21 cellular contexts compared by ENCODE assay signal in genomic region chr16:4338125-4338582, GRCh38. TPM values are rescaled to one million over a fixed set of nuclear protein-coding genes. Genes with fewer than 3 reads are reported as not detected.
DNase-seq lines count a peak whose midpoint lies in the region; ATAC-seq, FAIRE-seq and TF ChIP-seq lines count a peak whose summit lies in the region.
"Had no signal": no experiment of that assay in that cellular context is flagged by ENCODE, and none has a peak within 500 bp of the region (broad histone marks: within the 10 kb centered on the region; RNA-seq: fewer than 3 reads in every experiment).

No MANE protein-coding gene starts in this region.

- H3K27me3 ChIP-seq in BJ (ENCODE audit: control insufficient read depth, insufficient read depth, low read length) = no peaks in the 10 kb centered on the region
- no peaks in the 10 kb centered on the region for H3K27me3 ChIP-seq in H7 (ENCODE audit: control insufficient read depth, insufficient read depth, low read length)
- H3K27me3 ChIP-seq in K562 (ENCODE audit: control insufficient read depth in 2 of 2, insufficient read depth in 2 of 2, low read length in 2 of 2) = no peaks in the 10 kb centered on the region
- no peaks in the 10 kb centered on the region for H3K27me3 ChIP-seq in neuronal stem cell (ENCODE audit: control insufficient read depth in 3 of 3, insufficient read depth in 3 of 3, low read depth in 1 of 3, low read length in 3 of 3)
- H3K27me3 ChIP-seq: esophagus squamous epithelium, pancreas, thyroid gland had no signal

- 83% methylated on average over 10 of the region's 12 CpGs for WGBS in K562 (ENCODE audit: insufficient coverage, low coverage, missing lambda C conversion rate)
- no CpG with 5 or more reads among the region's 12 CpGs for WGBS in neuronal stem cell (ENCODE audit: extremely low coverage in 2 of 2, insufficient read length in 2 of 2, insufficient replicate concordance in 1 of 2), 2 donors

- H4K91ac ChIP-seq in neuronal stem cell (ENCODE audit: low read depth, low read length, poor library complexity) = no peak overlapping the region

- peaks cover 19% of the 10 kb centered on the region for H3K79me1 ChIP-seq in neuronal stem cell (ENCODE audit: low read depth, low read length)

- H3K4me1 ChIP-seq in K562 (replicated peaks in 1 of 2; ENCODE audit: control insufficient read depth in 2 of 2, insufficient read depth in 2 of 2, low read length in 2 of 2) (peaks cover 0 to 57% of the 10 kb centered on the region in 2 experiments; a peak in 2 of 5 replicates), neuronal stem cell (ENCODE audit: control insufficient read depth in 2 of 2, insufficient read depth in 1 of 2, low read depth in 1 of 2, low read length in 2 of 2) (no peaks in the 10 kb centered on the region)
- H3K4me1 ChIP-seq: pancreas had no signal

- TF ChIP-seq CTCF in BJ (IDR thresholded peaks at IDR 0.05; ENCODE audit: insufficient read depth, low read depth, low read length) = peak; percentile 13; the same call in 1 of the 2 replicates
- TF ChIP-seq CTCF in K562 (IDR thresholded peaks at IDR 0.05 in 2 of 3, conservative IDR thresholded peaks at IDR 0.05 in 1 of 3; ENCODE audit: insufficient read depth in 2 of 3, low read depth in 1 of 3, low read length in 3 of 3) = 0 out of 6 replicates have a peak, but pooled peaks of 1 of the 3 experiments have one; percentile 7

- H4K8ac ChIP-seq in neuronal stem cell (ENCODE audit: low read depth, low read length) = no peak overlapping the region

- H3K36me3 ChIP-seq in BJ (ENCODE audit: control insufficient read depth, insufficient read depth, low read length) (peaks cover 41% of the 10 kb centered on the region), H7 (replicated peaks; ENCODE audit: control insufficient read depth, insufficient read depth, low read length) (peaks cover 9% of the 10 kb centered on the region), K562 (ENCODE audit: control insufficient read depth, insufficient read depth, low read length) (peaks cover 66% of the 10 kb centered on the region; the same call in 2 of the 3 replicates), neuronal stem cell (replicated peaks in 1 of 2; ENCODE audit: control insufficient read depth in 2 of 2, insufficient read depth in 2 of 2, low read length in 2 of 2) (peaks cover 22 to 81% of the 10 kb centered on the region in 2 donors)

- CTCF ChIA-PET in BJ (lab: Yijun Ruan, JAX) = interaction anchor here (1.2 to 6.8 kb wide), 3 partner anchors 7 to 84 kb away, joined by 3 to 51 read pairs (median 39); no protein-coding TSS in a partner anchor
- CTCF ChIA-PET in K562 (lab: Yijun Ruan, JAX; ENCODE audit: low intra/inter-chr PET ratio) = no interaction called here

- intact Hi-C loops in K562 (cut with micrococcal nuclease) = no loop called here

- H3K79me2 ChIP-seq in K562 (ENCODE audit: control insufficient read depth, insufficient read depth, low read length) = peaks cover 20% of the 10 kb centered on the region

- no peaks in the 10 kb centered on the region; the same call in 1 of the 2 replicates for H4K20me1 ChIP-seq in K562 (replicated peaks; ENCODE audit: control insufficient read depth, insufficient read depth, low read length)

- H3K23ac ChIP-seq in neuronal stem cell (ENCODE audit: low read depth, low read length, poor library complexity) = no peak overlapping the region

- TF ChIP-seq EP300 in K562 (IDR thresholded peaks at IDR 0.05; ENCODE audit: low read length) = no peak

- H2BK5ac ChIP-seq in neuronal stem cell (ENCODE audit: low read length) = peak overlapping the region; percentile 24

- H3K4me3 ChIP-seq in BJ (ENCODE audit: low read depth, low read length) (no peak overlapping the region), H7 (ENCODE audit: insufficient read depth, low read depth, low read length) (no peak overlapping the region), K562 (no peak overlapping the region), neuronal stem cell (ENCODE audit: low read length in 2 of 2) (no peak overlapping the region)
- H3K4me3 ChIP-seq: esophagus squamous epithelium, pancreas, thyroid gland had no signal

- H3K14ac ChIP-seq in neuronal stem cell (ENCODE audit: low read length) = no peak overlapping the region

- in situ Hi-C loops in K562 (cut with MboI) = no loop called here

- H3K27ac ChIP-seq in K562 (ENCODE audit: extremely low read depth, low read depth, low read length) (no peak overlapping the region), neuronal stem cell (replicated peaks; ENCODE audit: low read length) (no peak overlapping the region)
- H3K27ac ChIP-seq: esophagus squamous epithelium, pancreas, thyroid gland had no signal

- H2AK5ac ChIP-seq in neuronal stem cell (ENCODE audit: low read depth, low read length) = no peak overlapping the region

- FAIRE-seq in K562 (lab: Jason Lieb, UNC) = no peak
- FAIRE-seq: astrocyte, pancreas had no signal

- H3K9ac ChIP-seq in K562 (ENCODE audit: insufficient read depth in 1 of 2, low read depth in 2 of 2, low read length in 2 of 2) = peak overlapping the region in 1 of 2 experiments; percentile 43; a peak in 1 of 4 replicates
- H3K9ac ChIP-seq in neuronal stem cell (ENCODE audit: low read depth, low read length, poor library complexity) = no peak overlapping the region

- no peak for TF ChIP-seq POLR2A in K562 (conservative IDR thresholded peaks at IDR 0.05)

- H2AFZ ChIP-seq in K562 (ENCODE audit: low read depth, low read length) = no peak overlapping the region
- no peak overlapping the region for H2AFZ ChIP-seq in neuronal stem cell (ENCODE audit: low read length)

- H3K9me1 ChIP-seq in K562 (ENCODE audit: control insufficient read depth, insufficient read depth, low read length) = no peaks in the 10 kb centered on the region

- H3K18ac ChIP-seq in neuronal stem cell (ENCODE audit: low read length) = peak overlapping the region; percentile 6

- no peak for DNase-seq in BJ (ENCODE audit: low read depth)
- DNase-seq in H7 = peak; percentile 71
- no peak for DNase-seq in K562 (ENCODE audit: extremely low read depth in 1 of 4, low spot score in 3 of 4)
- DNase-seq in neuronal stem cell (ENCODE audit: low spot score) = no peak
- DNase-seq in DMS79 (lab: John Stamatoyannopoulos, UW) = no peak
- DNase-seq in NCI-H1048 (lab: John Stamatoyannopoulos, UW) = no peak
- DNase-seq in activated CD4-positive, alpha-beta T cell treated with anti-CD3 and anti-CD28 coated beads for 1 hour = no peak
- DNase-seq in SK-N-DZ (ENCODE audit: low spot score) = no peak
- DNase-seq: activated CD4-positive, CD25-positive, alpha-beta regulatory T cell treated with anti-CD3 and anti-CD28 coated beads, Interleukin-2, amount 50 U/mL, for 72 hours; activated naive CD4-positive, alpha-beta T cell treated with anti-CD3 and anti-CD28 coated beads, Interleukin-2, amount 10 ng/mL, durations not matched to agents 7 days and 5 days; activated T-cell treated with anti-CD3 and anti-CD28 coated beads, Interleukin-2, amount 50 U/mL, for 48 hours; AML-193; effector CD8-positive, alpha-beta T cell; esophagus squamous epithelium; naive thymus-derived CD8-positive, alpha-beta T cell; NCI-H2029 treated with DMSO at 0.1 percent for 48 hours; NCI-H510A treated with DMSO at 0.1 percent for 48 hours; stimulated activated naive B cell treated with anti-CD40 and anti-IgM and Interleukin-4, amounts not matched to agents 10 μg/mL and 1 μg/mL and 100 μg/mL, for 72 hours; thyroid gland had no signal

- no peak for TF ChIP-seq RAD21 in K562 (CRISPR knock-in tag; conservative IDR thresholded peaks at IDR 0.05 in 1 of 2, IDR thresholded peaks at IDR 0.05 in 1 of 2)

- no peak overlapping the region for H2BK12ac ChIP-seq in neuronal stem cell (ENCODE audit: low read length)

- no peak overlapping the region for H3K4ac ChIP-seq in neuronal stem cell (ENCODE audit: low read length)

- H3K9me3 ChIP-seq in K562 (replicated peaks; ENCODE audit: control insufficient read depth, insufficient read depth, low read depth, low read length) = no peaks in the 10 kb centered on the region
- H3K9me3 ChIP-seq in neuronal stem cell (replicated peaks in 1 of 2; ENCODE audit: control insufficient read depth in 2 of 2, insufficient read depth in 1 of 2, low read depth in 1 of 2, low read length in 2 of 2) = no peaks in the 10 kb centered on the region
- H3K9me3 ChIP-seq: esophagus squamous epithelium, pancreas, thyroid gland had no signal

- POLR2A ChIA-PET in BJ (lab: Charles Lee) (no interaction called here), K562 (lab: Yijun Ruan, JAX) (interaction anchor here (0.5 to 0.6 kb wide), 3 partner anchors 32 to 1307 kb away, joined by 3 read pairs; no protein-coding TSS in a partner anchor)

- no TSS peak for BruUV-seq in K562 (replicated peaks; lab: Mats Ljungman, UMichigan)

- ATAC-seq in K562 = peak; percentile 70
- ATAC-seq: naive thymus-derived CD8-positive, alpha-beta T cell; stimulated activated naive B cell treated with anti-CD40 and anti-IgM and Interleukin-4, amounts not matched to agents 10 μg/mL and 1 μg/mL and 100 μg/mL, for 72 hours had no signal

- H2BK120ac ChIP-seq in neuronal stem cell (ENCODE audit: low read depth, low read length) = no peak overlapping the region

- H3K4me2 ChIP-seq in K562 (ENCODE audit: insufficient read depth, low read length) = no peak overlapping the region
- H3K4me2 ChIP-seq in neuronal stem cell (ENCODE audit: insufficient read depth, low read length, poor library complexity, severe bottlenecking) = no peak overlapping the region

- H2BK15ac ChIP-seq in neuronal stem cell (ENCODE audit: low read length) = no peak overlapping the region

RNA-seq across cellular contexts. Expression of gene PAM16, which starts 13.0 kb away (rescaled TPM):
- polyA plus RNA-seq in BJ (2011; rRNA removed) (33.1 and 44.2 TPM in 2 replicates), K562 (2011; rRNA removed) (79.3 and 88.9 TPM in 2 replicates), K562 (2014; fragmentation: Illumina TruSeq; extraction: Trizol) (49.0 and 66.3 TPM in 2 replicates), K562 (2014; fragmentation: Nextera tagmentation; extraction: Ambion mirVana) (10 to 100 TPM; 41.5 to 81.1 TPM), K562 (2014; rRNA removed) (243 and 273 TPM in 2 replicates)
- 2.5 and 7.2 TPM in 2 replicates for polyA minus RNA-seq in BJ (2011; rRNA and poly(A)+ RNA removed)
- 92.3 and 115 TPM in 2 replicates for total RNA-seq in H7 (2014; rRNA removed; shearing (Covaris generic))
- total RNA-seq in K562 (2011; cell fraction: chromatin; rRNA removed; ENCODE audit: low replicate concordance) = 70.0 and 135 TPM in 2 replicates
- total RNA-seq in K562 (2011; cell fraction: nucleolus; rRNA removed) = 74.5 and 92.1 TPM in 2 replicates
- total RNA-seq in K562 (2011; cell fraction: nucleoplasm; rRNA removed) = 76.8 and 107 TPM in 2 replicates
- total RNA-seq in K562 (2014; rRNA removed) (173 and 213 TPM in 2 replicates), K562 (2014; rRNA removed; fragmentation: Illumina TruSeq; extraction: Trizol) (32.6 and 38.7 TPM in 2 replicates), K562 (2015; rRNA removed; fragmentation: Illumina TruSeq; extraction: Trizol) (48.4 and 56.1 TPM in 2 replicates), K562 (2021) (123 and 150 TPM in 2 replicates)
- polyA plus RNA-seq in K562 (2011; cell fraction: cytosol; rRNA removed) = 175 and 283 TPM in 2 replicates
- polyA plus RNA-seq in K562 (2011; cell fraction: nucleus; rRNA removed) = 85.0 and 101 TPM in 2 replicates
- polyA plus RNA-seq in K562 (2012) = 96.6 and 100 TPM in 2 replicates
- 10.6 and 11.8 TPM in 2 replicates for polyA minus RNA-seq in K562 (2011; rRNA and poly(A)+ RNA removed)
- 19.8 and 22.7 TPM in 2 replicates for polyA minus RNA-seq in K562 (2011; cell fraction: cytosol; rRNA and poly(A)+ RNA removed)
- 10.8 and 13.7 TPM in 2 replicates for polyA minus RNA-seq in K562 (2011; cell fraction: nucleus; rRNA and poly(A)+ RNA removed)
- polyA plus RNA-seq in neuronal stem cell (2013, experiment 1 of 2) = 76.9 TPM
- polyA plus RNA-seq in neuronal stem cell (2013, experiment 2 of 2) = 74.7 TPM
- 187 and 191 TPM in 2 replicates for polyA plus RNA-seq in SK-N-DZ (2014; cell fraction: cytosol; rRNA removed)
- polyA plus RNA-seq in SK-N-DZ (2014; cell fraction: nucleus; rRNA removed) = 181 and 215 TPM in 2 replicates

RNA-seq across cellular contexts. Expression of gene GLIS2, which starts 22.3 kb away (rescaled TPM):
- polyA plus RNA-seq in BJ (2011; rRNA removed) (4.8 and 8.8 TPM in 2 replicates), K562 (2011; rRNA removed) (0.57 and 1.0 TPM in 2 replicates), K562 (2014; fragmentation: Illumina TruSeq; extraction: Trizol) (2.2 and 5.8 TPM in 2 replicates), K562 (2014; fragmentation: Nextera tagmentation; extraction: Ambion mirVana) (under 1 TPM; 0.10 to 0.25 TPM), K562 (2014; rRNA removed) (2.3 and 2.9 TPM in 2 replicates)
- polyA minus RNA-seq in BJ (2011; rRNA and poly(A)+ RNA removed) = 5.7 and 9.7 TPM in 2 replicates
- 1.5 and 2.7 TPM in 2 replicates for total RNA-seq in H7 (2014; rRNA removed; shearing (Covaris generic))
- 2.1 and 6.1 TPM in 2 replicates for total RNA-seq in K562 (2011; cell fraction: chromatin; rRNA removed; ENCODE audit: low replicate concordance)
- total RNA-seq in K562 (2011; cell fraction: nucleolus; rRNA removed) = 3.8 and 4.2 TPM in 2 replicates
- 2.9 and 3.6 TPM in 2 replicates for total RNA-seq in K562 (2011; cell fraction: nucleoplasm; rRNA removed)
- total RNA-seq in K562 (2014; rRNA removed) (0.91 and 1.4 TPM in 2 replicates), K562 (2014; rRNA removed; fragmentation: Illumina TruSeq; extraction: Trizol) (0.10 and 0.11 TPM in 2 replicates), K562 (2015; rRNA removed; fragmentation: Illumina TruSeq; extraction: Trizol) (0.33 and 0.68 TPM in 2 replicates), K562 (2021) (7.6 and 9.0 TPM in 2 replicates)
- 1.0 and 2.2 TPM in 2 replicates for polyA plus RNA-seq in K562 (2011; cell fraction: cytosol; rRNA removed)
- 2.8 and 4.9 TPM in 2 replicates for polyA plus RNA-seq in K562 (2011; cell fraction: nucleus; rRNA removed)
- 6.8 and 7.9 TPM in 2 replicates for polyA plus RNA-seq in K562 (2012)
- polyA minus RNA-seq in K562 (2011; rRNA and poly(A)+ RNA removed) = 0.27 and 0.32 TPM in 2 replicates
- 3.3 and 4.6 TPM in 2 replicates for polyA minus RNA-seq in K562 (2011; cell fraction: cytosol; rRNA and poly(A)+ RNA removed)
- 1.00 and 1.1 TPM in 2 replicates for polyA minus RNA-seq in K562 (2011; cell fraction: nucleus; rRNA and poly(A)+ RNA removed)
- 7.6 TPM for polyA plus RNA-seq in neuronal stem cell (2013, experiment 1 of 2)
- polyA plus RNA-seq in neuronal stem cell (2013, experiment 2 of 2) = 7.9 TPM
- polyA plus RNA-seq in SK-N-DZ (2014; cell fraction: cytosol; rRNA removed) = 4.4 and 4.5 TPM in 2 replicates
- 2.7 and 7.0 TPM in 2 replicates for polyA plus RNA-seq in SK-N-DZ (2014; cell fraction: nucleus; rRNA removed)
- polyA plus RNA-seq: naive thymus-derived CD8-positive, alpha-beta T cell had no signal

RNA-seq across cellular contexts. Expression of gene VASN, which starts 33.5 kb away (rescaled TPM):
- polyA plus RNA-seq in BJ (2011; rRNA removed) (30.0 and 71.6 TPM in 2 replicates), K562 (2011; rRNA removed) (0.31 and 1.2 TPM in 2 replicates), K562 (2014; fragmentation: Illumina TruSeq; extraction: Trizol) (0.16 and 0.42 TPM in 2 replicates), K562 (2014; fragmentation: Nextera tagmentation; extraction: Ambion mirVana) (under 1 TPM in 1 of 2 experiments, not detected in 1; 0.01 TPM), K562 (2014; rRNA removed) (0.78 and 0.90 TPM in 2 replicates)
- polyA minus RNA-seq in BJ (2011; rRNA and poly(A)+ RNA removed) = 16.3 and 19.6 TPM in 2 replicates
- 3.7 and 4.6 TPM in 2 replicates for total RNA-seq in H7 (2014; rRNA removed; shearing (Covaris generic))
- 1.2 and 9.8 TPM in 2 replicates for total RNA-seq in K562 (2011; cell fraction: chromatin; rRNA removed; ENCODE audit: low replicate concordance)
- 10.1 and 15.2 TPM in 2 replicates for total RNA-seq in K562 (2011; cell fraction: nucleolus; rRNA removed)
- 3.7 and 5.7 TPM in 2 replicates for total RNA-seq in K562 (2011; cell fraction: nucleoplasm; rRNA removed)
- total RNA-seq in K562 (2014; rRNA removed) (1.7 and 2.2 TPM in 2 replicates), K562 (2014; rRNA removed; fragmentation: Illumina TruSeq; extraction: Trizol) (0.06 and 0.07 TPM in 2 replicates), K562 (2015; rRNA removed; fragmentation: Illumina TruSeq; extraction: Trizol) (0.51 and 1.1 TPM in 2 replicates), K562 (2021) (2.4 and 2.5 TPM in 2 replicates)
- polyA plus RNA-seq in K562 (2011; cell fraction: cytosol; rRNA removed) = 0.78 and 3.2 TPM in 2 replicates
- 1.2 and 2.6 TPM in 2 replicates for polyA plus RNA-seq in K562 (2011; cell fraction: nucleus; rRNA removed)
- polyA plus RNA-seq in K562 (2012) = 2.9 and 6.1 TPM in 2 replicates
- polyA minus RNA-seq in K562 (2011; rRNA and poly(A)+ RNA removed) = 0.56 and 0.63 TPM in 2 replicates
- 1.1 and 2.8 TPM in 2 replicates for polyA minus RNA-seq in K562 (2011; cell fraction: cytosol; rRNA and poly(A)+ RNA removed)
- polyA minus RNA-seq in K562 (2011; cell fraction: nucleus; rRNA and poly(A)+ RNA removed) = 3.4 and 6.3 TPM in 2 replicates
- polyA plus RNA-seq in neuronal stem cell (2013, experiment 1 of 2) = 7.8 TPM
- 7.6 TPM for polyA plus RNA-seq in neuronal stem cell (2013, experiment 2 of 2)
- polyA plus RNA-seq in SK-N-DZ (2014; cell fraction: cytosol; rRNA removed) = 7.4 and 7.9 TPM in 2 replicates
- 3.4 and 4.9 TPM in 2 replicates for polyA plus RNA-seq in SK-N-DZ (2014; cell fraction: nucleus; rRNA removed)
